ENCODE assay signal across 8 cellular contexts in genomic region chr6:125986956-125987617, GRCh38. TPM values are rescaled to one million over a fixed set of nuclear protein-coding genes. Genes with fewer than 3 reads are reported as not detected.
A peak's percentile ranks its signal among the peaks of the same experiment; 100 is the strongest.
DNase-seq lines count a peak whose midpoint lies in the region; ATAC-seq and TF ChIP-seq lines count a peak whose summit lies in the region.

No MANE protein-coding gene starts in this region.

- H3K79me1 ChIP-seq in H9 (ENCODE audit: insufficient read depth, low read depth, low read length, poor library complexity, severe bottlenecking), result no peaks in the 10 kb centered on the region

- H3K27me3 ChIP-seq in H9 (ENCODE audit: insufficient read depth, low read length) (no peaks in the 10 kb centered on the region), MG63 (no peaks in the 10 kb centered on the region), ascending aorta (no peaks in the 10 kb centered on the region), tibial nerve (no peaks in the 10 kb centered on the region)

- H3K9me3 Mint-ChIP-seq in H9, result no peaks in the 10 kb centered on the region

- no peak overlapping the region for H2BK120ac ChIP-seq in H9 (ENCODE audit: low read depth, low read length, poor library complexity, severe bottlenecking)

- H3K18ac ChIP-seq in H9 (ENCODE audit: insufficient read length, low read depth, low read length), result peak overlapping the region; percentile 94

- intact Hi-C loops in ascending aorta (cut with DNase I), result loop anchor here (10.0 kb wide), 1 partner anchor 832 kb away; the partner anchor contains the start of gene TPD52L1

- no peak overlapping the region for H3K27ac ChIP-seq in H9 (ENCODE audit: insufficient read length, low read depth, low read length)
- peak overlapping the region; percentile 87 to 88 for H3K27ac ChIP-seq in ascending aorta
- peak overlapping the region; percentile 71 to 90 (median 84) for H3K27ac ChIP-seq in tibial nerve

- no peaks in the 10 kb centered on the region for H4K20me1 ChIP-seq in H9 (ENCODE audit: control insufficient read depth, insufficient read depth, insufficient read length)

- H3K4me1 Mint-ChIP-seq in H9, result peaks cover 0 to 15% of the 10 kb centered on the region in 2 experiments

- no peak overlapping the region for H4K8ac ChIP-seq in H9 (replicated peaks; ENCODE audit: insufficient read length, low read depth, low read length)

- no peak overlapping the region for H3T11ph ChIP-seq in H9 (ENCODE audit: low read length)

- H2AFZ ChIP-seq in H9 (ENCODE audit: low read length), result no peak overlapping the region

- H2BK12ac ChIP-seq in H9 (ENCODE audit: insufficient read length, low read depth, low read length), result no peak overlapping the region

- peaks cover 6% of the 10 kb centered on the region; the same call in 1 of the 2 replicates for H3K4me1 ChIP-seq in H9 (ENCODE audit: insufficient read depth, low read length)
- peaks cover 0 to 3% of the 10 kb centered on the region in 2 donors for H3K4me1 ChIP-seq in ascending aorta
- H3K4me1 ChIP-seq in tibial nerve, result peaks cover 0 to 32% (median 0%) of the 10 kb centered on the region in 4 donors

- peak overlapping the region; percentile 91 for H3K4me2 ChIP-seq in H9 (ENCODE audit: insufficient read depth, insufficient read length, low read length)

- H3K9ac ChIP-seq in H9 (ENCODE audit: extremely low read depth, insufficient read length, low read length), result peak overlapping the region; percentile 92

- DNase-seq in H9 (no peak), MG63 (no peak), ascending aorta (ENCODE audit: low spot score in 2 of 2) (no peak), kidney glomerular epithelial cell (lab: John Stamatoyannopoulos, UW) (peak; percentile 70), tibial nerve (ENCODE audit: low spot score in 2 of 2) (no peak), GOT3 (lab: John Stamatoyannopoulos, UW) (no peak), OCI-M2 (lab: John Stamatoyannopoulos, UW; ENCODE audit: unreplicated experiment) (no peak)

- H3K56ac ChIP-seq in H9 (ENCODE audit: insufficient read length, low read depth, low read length), result peak overlapping the region; percentile 31

- H3K79me2 ChIP-seq in H9 (ENCODE audit: insufficient read depth, low read length), result peaks cover 23% of the 10 kb centered on the region; the same call in 1 of the 2 replicates

- peak; percentile 38 for ATAC-seq in GM18502 (IDR thresholded peaks at IDR 0.05; ENCODE audit: poor library complexity, unreplicated experiment)

- no CpG with 5 or more reads among the region's 11 CpGs for WGBS in H9 (ENCODE audit: extremely low coverage, insufficient read length, low lambda C conversion rate)
- WGBS in tibial nerve, 2 donors, result 20 to 26% methylated on average over 11 of the region's 11 CpGs

- no peaks in the 10 kb centered on the region for H3K27me3 Mint-ChIP-seq in H9 (ENCODE audit: low read depth)

- TF ChIP-seq POLR2A in tibial nerve (IDR thresholded peaks at IDR 0.05), result no peak

- peaks cover 6% of the 10 kb centered on the region for H3K23me2 ChIP-seq in H9 (ENCODE audit: insufficient read length, low read depth, low read length, poor library complexity, severe bottlenecking)

- H4K5ac ChIP-seq in H9 (ENCODE audit: insufficient read length, low read depth, low read length), result no peak overlapping the region

- H2BK15ac ChIP-seq in H9 (ENCODE audit: low read depth, low read length), result no peak overlapping the region

- no peak for TF ChIP-seq CTCF in H9 (conservative IDR thresholded peaks at IDR 0.05)
- no peak for TF ChIP-seq CTCF in ascending aorta (IDR thresholded peaks at IDR 0.05)
- no peak for TF ChIP-seq CTCF in tibial nerve (IDR thresholded peaks at IDR 0.05)

- no peaks in the 10 kb centered on the region for H3K9me3 ChIP-seq in H9 (ENCODE audit: control insufficient read depth, low read depth, low read length)
- H3K9me3 ChIP-seq in MG63, result no peaks in the 10 kb centered on the region
- H3K9me3 ChIP-seq in ascending aorta, result no peaks in the 10 kb centered on the region
- H3K9me3 ChIP-seq in tibial nerve, result no peaks in the 10 kb centered on the region

- no peak for TF ChIP-seq EP300 in tibial nerve (IDR thresholded peaks at IDR 0.05)

- no peaks in the 10 kb centered on the region for H3K36me3 ChIP-seq in MG63
- no peaks in the 10 kb centered on the region for H3K36me3 ChIP-seq in ascending aorta
- H3K36me3 ChIP-seq in tibial nerve, result no peaks in the 10 kb centered on the region

- H2BK5ac ChIP-seq in H9 (ENCODE audit: insufficient read length, low read length), result no peak overlapping the region

- H3K4ac ChIP-seq in H9 (ENCODE audit: low read depth, low read length), result no peak overlapping the region

- H3K4me3 ChIP-seq in MG63 (peak overlapping the region; percentile 87), ascending aorta (peak overlapping the region; percentile 74 to 83), tibial nerve (peak overlapping the region; percentile 71 to 93 (median 79))

- no peak overlapping the region for H3K27ac Mint-ChIP-seq in H9

- H3K23ac ChIP-seq in H9 (ENCODE audit: insufficient read length, low read depth, low read length), result no peak overlapping the region

- H2AK5ac ChIP-seq in H9 (ENCODE audit: insufficient read length, low read length), result no peak overlapping the region

- peak overlapping the region; percentile 96; the same call in 1 of the 2 replicates for H3K14ac ChIP-seq in H9 (ENCODE audit: insufficient read depth, low read length)

- H3K36me3 Mint-ChIP-seq in H9 (ENCODE audit: insufficient read depth in 1 of 3, low read depth in 3 of 3), result no peaks in the 10 kb centered on the region

- H2BK20ac ChIP-seq in H9 (ENCODE audit: low read depth, low read length, poor library complexity, severe bottlenecking), result no peak overlapping the region

- H3K4me3 Mint-ChIP-seq in H9, result no peak overlapping the region

- H4K91ac ChIP-seq in H9 (ENCODE audit: insufficient read length, low read depth, low read length), result no peak overlapping the region

RNA-seq across cellular contexts. Expression of gene TRMT11, which starts 0.7 kb away (rescaled TPM):
- total RNA-seq in H9 (2021), result 26.9 and 31.1 TPM in 2 replicates
- total RNA-seq in MG63 (2014; rRNA removed; shearing (Covaris generic); ENCODE audit: low replicate concordance), result 7.7 and 11.2 TPM in 2 replicates
- total RNA-seq in ascending aorta, result 44.6 TPM
- total RNA-seq in tibial nerve, result 10 to 100 TPM; 29.7 to 40.8 (median 33.7) TPM

RNA-seq across cellular contexts. Expression of gene HINT3, which starts 30.5 kb away (rescaled TPM):
- total RNA-seq in H9 (2021) (11.5 and 11.7 TPM in 2 replicates), ascending aorta (5.2 TPM), tibial nerve (10 to 100 TPM; 19.8 to 27.8 (median 21.2) TPM)
- 7.4 and 8.6 TPM in 2 replicates for total RNA-seq in MG63 (2014; rRNA removed; shearing (Covaris generic); ENCODE audit: low replicate concordance)
